1 cellular context compared by ENCODE assay signal in genomic region chr3:172676208-172676920, GRCh38.
TF ChIP-seq lines count a peak whose summit lies in the region.

No MANE protein-coding gene starts in this region.

TF ChIP-seq in HepG2, 621 proteins besides CTCF, POLR2A, EP300 and RAD21:
- TF ChIP-seq KAT7 (CRISPR knock-in tag; IDR thresholded peaks at IDR 0.05; ENCODE audit: borderline replicate concordance): no peak
- no peak for TF ChIP-seq ZNF678 (CRISPR knock-in tag; IDR thresholded peaks at IDR 0.05)
- TF ChIP-seq ELF1 (CRISPR knock-in tag; IDR thresholded peaks at IDR 0.05): no peak
- no peak for TF ChIP-seq XBP1 (CRISPR knock-in tag; IDR thresholded peaks at IDR 0.05)
- no peak for TF ChIP-seq CREBL2 (CRISPR knock-in tag; IDR thresholded peaks at IDR 0.05; ENCODE audit: borderline replicate concordance)
- TF ChIP-seq RFXAP (CRISPR knock-in tag; IDR thresholded peaks at IDR 0.05; ENCODE audit: borderline replicate concordance): no peak
- TF ChIP-seq KLF6 (CRISPR knock-in tag; IDR thresholded peaks at IDR 0.05): no peak
- no peak for TF ChIP-seq THAP7 (CRISPR knock-in tag; IDR thresholded peaks at IDR 0.05)
